In the genomic region with DNA sequence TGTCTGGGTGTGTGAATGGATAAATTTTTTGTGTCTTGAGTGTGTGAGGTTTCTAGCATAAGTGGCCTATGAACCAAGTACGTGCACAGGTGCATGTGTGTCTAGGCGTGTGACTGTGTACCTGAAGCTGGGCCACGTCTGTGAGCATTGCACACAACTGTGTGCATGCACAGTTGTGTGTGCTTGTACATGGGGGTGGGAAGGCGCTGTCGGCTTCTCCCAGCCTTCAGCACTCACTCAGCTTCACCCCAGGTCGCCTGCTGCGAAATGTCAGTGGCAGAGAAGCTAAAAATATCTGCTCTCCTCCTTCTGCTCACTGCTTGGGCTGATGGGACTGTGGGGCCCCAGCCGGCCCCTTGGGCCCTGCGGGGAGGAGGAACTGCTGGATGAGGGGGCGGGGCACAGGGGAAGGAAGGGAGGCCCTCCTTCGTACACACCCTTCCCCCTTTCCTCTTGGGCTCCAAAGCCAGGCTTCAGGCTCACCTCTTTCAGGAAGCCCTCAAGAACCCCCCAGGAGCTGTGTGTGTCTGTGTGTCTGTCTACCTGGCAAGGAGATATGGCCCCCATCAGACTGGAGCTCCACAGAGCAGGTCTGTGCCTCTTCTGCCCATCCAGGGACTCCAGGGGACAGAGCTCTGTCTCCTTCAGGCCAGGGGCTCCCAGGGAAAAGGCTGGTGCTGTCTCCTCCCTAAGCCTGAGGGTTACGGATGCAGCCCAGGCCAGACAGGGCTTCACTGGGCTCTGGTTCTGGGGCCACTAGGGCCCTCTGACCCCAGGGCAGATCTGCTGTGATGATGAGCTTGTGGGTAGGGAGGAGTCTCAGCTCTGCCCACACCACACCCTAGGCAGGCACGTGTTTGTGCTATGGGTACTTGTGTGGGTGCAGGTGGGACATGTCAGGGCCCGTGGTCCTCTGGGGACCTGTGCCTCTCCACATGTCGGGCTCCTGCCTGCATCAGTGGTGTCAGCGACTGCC, we compare ENCODE assay signal across 8 cellular contexts. TPM values are rescaled to one million over a fixed set of nuclear protein-coding genes. Genes with fewer than 3 reads are reported as not detected.
DNase-seq lines count a peak whose midpoint lies in the region; ATAC-seq and TF ChIP-seq lines count a peak whose summit lies in the region.

No MANE protein-coding gene starts in this region.

- no peaks in the 10 kb centered on the region for H3K27me3 ChIP-seq in WERI-Rb-1 (ENCODE audit: insufficient read depth, low read depth, severe bottlenecking)
- no peaks in the 10 kb centered on the region for H3K27me3 ChIP-seq in ectodermal cell (ENCODE audit: control insufficient read depth, insufficient read depth, low read length, poor library complexity, severe bottlenecking)
- H3K27me3 ChIP-seq in subcutaneous abdominal adipose tissue (ENCODE audit: control insufficient read depth in 5 of 5, insufficient read depth in 4 of 5, low read length in 5 of 5): no peaks in the 10 kb centered on the region

- 37 to 41% methylated on average over 16 of the region's 16 CpGs for WGBS in ectodermal cell, 2 experiments

- H3K4me1 ChIP-seq in ectodermal cell (ENCODE audit: control insufficient read depth, insufficient read depth, low read length) (peaks cover 90% of the 10 kb centered on the region), subcutaneous abdominal adipose tissue (ENCODE audit: control insufficient read depth in 5 of 5, insufficient read depth in 5 of 5, low read length in 5 of 5) (peaks cover 27 to 86% (median 77%) of the 10 kb centered on the region in 5 donors)

- peaks cover 16 to 22% (median 19%) of the 10 kb centered on the region in 3 donors for H3K27me3 Mint-ChIP-seq in CD14-positive monocyte (ENCODE audit: low read depth in 3 of 3)

- H3K9me3 Mint-ChIP-seq in CD14-positive monocyte: peaks cover 0 to 3% (median 0%) of the 10 kb centered on the region in 7 donors

- H3K36me3 ChIP-seq in WERI-Rb-1 (no peaks in the 10 kb centered on the region), ectodermal cell (ENCODE audit: control insufficient read depth, insufficient read depth, low read length) (no peaks in the 10 kb centered on the region), subcutaneous abdominal adipose tissue (ENCODE audit: control insufficient read depth in 5 of 5, insufficient read depth in 5 of 5, low read length in 5 of 5) (no peaks in the 10 kb centered on the region)

- peak overlapping the region; percentile 1; the same call in 1 of the 2 replicates for H3K4me3 ChIP-seq in WERI-Rb-1 (ENCODE audit: low read depth, low read length)
- H3K4me3 ChIP-seq in ectodermal cell (ENCODE audit: insufficient read depth, low read depth, low read length): peak overlapping the region; percentile 15
- peak overlapping the region in 4 of 5 donors; percentile 26 to 47 (median 32) for H3K4me3 ChIP-seq in subcutaneous abdominal adipose tissue (ENCODE audit: low read depth in 1 of 5, low read length in 5 of 5)

- H3K4me1 Mint-ChIP-seq in CD14-positive monocyte: peaks cover 83% of the 10 kb centered on the region

- H3K27ac Mint-ChIP-seq in CD14-positive monocyte: peak overlapping the region; percentile 85 to 91 (median 86)

- TF ChIP-seq CTCF in CD14-positive monocyte (IDR thresholded peaks at IDR 0.05): no peak
- TF ChIP-seq CTCF in WERI-Rb-1 (IDR thresholded peaks at IDR 0.05; ENCODE audit: low read depth, low read length): no peak

- no peaks in the 10 kb centered on the region for H3K9me3 ChIP-seq in WERI-Rb-1 (ENCODE audit: severe bottlenecking)
- H3K9me3 ChIP-seq in ectodermal cell (ENCODE audit: control insufficient read depth, low read length): no peaks in the 10 kb centered on the region
- no peaks in the 10 kb centered on the region for H3K9me3 ChIP-seq in subcutaneous abdominal adipose tissue (ENCODE audit: control insufficient read depth in 5 of 5, low read length in 5 of 5)

- intact Hi-C loops in CD14-positive monocyte (cut with micrococcal nuclease): no loop called here

- DNase-seq in CD14-positive monocyte (ENCODE audit: low spot score): peak; percentile 74
- DNase-seq in NCI-H1417 (lab: John Stamatoyannopoulos, UW): peak; percentile 85 to 91 (median 91)
- peak; percentile 89 for DNase-seq in WERI-Rb-1
- peak; percentile 30 for DNase-seq in midbrain (lab: John Stamatoyannopoulos, UW)

- peak overlapping the region in 2 of 5 donors; percentile 42 to 50 for H3K9ac ChIP-seq in subcutaneous abdominal adipose tissue (ENCODE audit: low read length in 5 of 5)

- ATAC-seq in GM19438 (IDR thresholded peaks at IDR 0.05; ENCODE audit: low read depth, unreplicated experiment) (peak; percentile 60), HG03469 (IDR thresholded peaks at IDR 0.05; ENCODE audit: unreplicated experiment) (no peak)

- H3K36me3 Mint-ChIP-seq in CD14-positive monocyte: peaks cover 2 to 7% of the 10 kb centered on the region in 2 donors

- H3K4me3 Mint-ChIP-seq in CD14-positive monocyte: peak overlapping the region; percentile 72 to 85

- H3K27ac ChIP-seq in WERI-Rb-1: peak overlapping the region; percentile 94
- peak overlapping the region; percentile 53 for H3K27ac ChIP-seq in ectodermal cell (ENCODE audit: insufficient read depth, low read depth, low read length, poor library complexity, severe bottlenecking)
- no peak overlapping the region for H3K27ac ChIP-seq in subcutaneous abdominal adipose tissue (ENCODE audit: low read depth, low read length)

RNA-seq across cellular contexts. Expression of a gene that starts 35.6 kb away (rescaled TPM):
- polyA plus RNA-seq in CD14-positive monocyte: 10 to 100 TPM; 53.5 to 86.4 TPM
- 73.2 TPM for polyA plus RNA-seq in ectodermal cell (2013, experiment 1 of 4)
- polyA plus RNA-seq in ectodermal cell (2013, experiment 2 of 4): 80.6 TPM
- polyA plus RNA-seq in ectodermal cell (2013, experiment 3 of 4): 57.9 TPM
- polyA plus RNA-seq in ectodermal cell (2013, experiment 4 of 4): 63.2 TPM

Comparison
In these comparisons a context has a peak if more than half of its experiments do, and no peak if none do; other contexts are left out.
1. DNase-seq: peak in every context shown above with its lines; median percentile 91 in NCI-H1417; 89 in WERI-Rb-1; 74 in CD14-positive monocyte; 30 in midbrain.